Comparison of ENCODE assay signal across 23 cellular contexts in genomic region chrX:17226736-17227135, GRCh38.
DNase-seq lines count a peak whose midpoint lies in the region; ATAC-seq and TF ChIP-seq lines count a peak whose summit lies in the region.
"Had no signal": no experiment of that assay in that cellular context is flagged by ENCODE, and none has a peak within 500 bp of the region (broad histone marks: within the 10 kb centered on the region; RNA-seq: fewer than 3 reads in every experiment).

No MANE protein-coding gene starts in this region.

- no peaks in the 10 kb centered on the region for H3K79me2 ChIP-seq in Karpas-422 (ENCODE audit: low read length)

- H3K9me3 ChIP-seq in HUES6 (ENCODE audit: control insufficient read depth, insufficient read depth, low read depth, low read length) (peaks cover 11% of the 10 kb centered on the region; the same call in 1 of the 2 replicates), Karpas-422 (ENCODE audit: low read length) (no peaks in the 10 kb centered on the region), tibial nerve (no peaks in the 10 kb centered on the region)
- H3K9me3 ChIP-seq: SJCRH30 had no signal

- H3K4me2 ChIP-seq in Karpas-422 (ENCODE audit: low read depth, low read length, poor library complexity, severe bottlenecking), result no peak overlapping the region
- H3K4me2 ChIP-seq: PC-9 had no signal

- TF ChIP-seq EP300 in tibial nerve (IDR thresholded peaks at IDR 0.05), result no peak

- TF ChIP-seq CTCF in tibial nerve (IDR thresholded peaks at IDR 0.05), result no peak

- H3K36me3 ChIP-seq in HUES6 (ENCODE audit: control insufficient read depth, insufficient read depth, low read length) (no peaks in the 10 kb centered on the region), Karpas-422 (ENCODE audit: insufficient read depth, low read length) (no peaks in the 10 kb centered on the region), tibial nerve (no peaks in the 10 kb centered on the region)
- H3K36me3 ChIP-seq: SJCRH30 had no signal

- peaks cover 3% of the 10 kb centered on the region; the same call in 1 of the 2 replicates for H3K27me3 ChIP-seq in HUES6 (ENCODE audit: control insufficient read depth, insufficient read depth, low read length)
- H3K27me3 ChIP-seq in Karpas-422 (ENCODE audit: low read length), result no peaks in the 10 kb centered on the region
- H3K27me3 ChIP-seq in tibial nerve, result no peaks in the 10 kb centered on the region
- H3K27me3 ChIP-seq: SJCRH30 had no signal

- no peaks in the 10 kb centered on the region for H4K20me1 ChIP-seq in Karpas-422 (ENCODE audit: insufficient read depth, low read depth, low read length)

- H3K4me1 ChIP-seq in HUES6 (ENCODE audit: control insufficient read depth, insufficient read depth, low read length), result peaks cover 14% of the 10 kb centered on the region
- no peaks in the 10 kb centered on the region for H3K4me1 ChIP-seq in Karpas-422 (ENCODE audit: low read length)
- H3K4me1 ChIP-seq in tibial nerve, result no peaks in the 10 kb centered on the region
- H3K4me1 ChIP-seq: SJCRH30 had no signal

- no peak for TF ChIP-seq POLR2A in tibial nerve (IDR thresholded peaks at IDR 0.05)

- DNase-seq in iPS DF 19.7 (ENCODE audit: low read depth, low spot score), result peak; percentile 85
- peak; percentile 78 for DNase-seq in iPS-NIHi7 (ENCODE audit: extremely low spot score)
- DNase-seq in activated CD4-positive, CD25-positive, alpha-beta regulatory T cell (lab: John Stamatoyannopoulos, UW), result no peak
- DNase-seq in Karpas-422, result no peak
- DNase-seq in tibial nerve (ENCODE audit: low spot score in 2 of 2), result no peak
- DNase-seq: Calu3; DMS79 treated with DMSO at 0.1 percent for 48 hours; GM23248; IMR-90; KG1; MM.1S; NCI-H2029; NCI-H446; NCI-H524 treated with DMSO at 0.1 percent for 48 hours; NCI-H774; NK-92 treated with Interleukin-12 subunit alpha and Interleukin-12 subunit beta, amount 100 ng/mL, for 24 hours; PC-9; SJCRH30 had no signal

- H3K9me2 ChIP-seq in Karpas-422 (replicated peaks; ENCODE audit: insufficient read depth, low read length), result no peaks in the 10 kb centered on the region

- H3K4me3 ChIP-seq in HUES6 (ENCODE audit: low read depth, low read length) (no peak overlapping the region), Karpas-422 (ENCODE audit: low read length) (no peak overlapping the region), tibial nerve (no peak overlapping the region)
- H3K4me3 ChIP-seq: GM23248, PC-9, SJCRH30 had no signal

- ATAC-seq in HG03460 (IDR thresholded peaks at IDR 0.05; ENCODE audit: unreplicated experiment), result no peak
- ATAC-seq: HCT116, Right ventricle myocardium inferior, SK-N-SH treated with all-trans-retinoic acid at 6 μM for 48 hours had no signal

- H3K27ac ChIP-seq in HUES6 (ENCODE audit: low read depth, low read length) (peak overlapping the region; percentile 85), Karpas-422 (ENCODE audit: low read length) (no peak overlapping the region), tibial nerve (no peak overlapping the region)
- H3K27ac ChIP-seq: GM23248, PC-9, SJCRH30 had no signal

- H3K9ac ChIP-seq in HUES6 (ENCODE audit: low read length) (no peak overlapping the region), Karpas-422 (ENCODE audit: low read length) (no peak overlapping the region)
- H3K9ac ChIP-seq: GM23248 had no signal

- H2AFZ ChIP-seq in Karpas-422 (ENCODE audit: low read length), result no peak overlapping the region
- H2AFZ ChIP-seq: GM23248, PC-9 had no signal

Comparison
In these comparisons a context has a peak if more than half of its experiments do, and no peak if none do; other contexts are left out.
1. DNase-seq: peak in iPS DF 19.7 (single experiment) and iPS-NIHi7 (single experiment); none in activated CD4-positive, CD25-positive, alpha-beta regulatory T cell (0 of 4), Karpas-422 (single experiment) and tibial nerve (0 of 2).